Comparison of ENCODE assay signal across 1 cellular context in the genomic region with DNA sequence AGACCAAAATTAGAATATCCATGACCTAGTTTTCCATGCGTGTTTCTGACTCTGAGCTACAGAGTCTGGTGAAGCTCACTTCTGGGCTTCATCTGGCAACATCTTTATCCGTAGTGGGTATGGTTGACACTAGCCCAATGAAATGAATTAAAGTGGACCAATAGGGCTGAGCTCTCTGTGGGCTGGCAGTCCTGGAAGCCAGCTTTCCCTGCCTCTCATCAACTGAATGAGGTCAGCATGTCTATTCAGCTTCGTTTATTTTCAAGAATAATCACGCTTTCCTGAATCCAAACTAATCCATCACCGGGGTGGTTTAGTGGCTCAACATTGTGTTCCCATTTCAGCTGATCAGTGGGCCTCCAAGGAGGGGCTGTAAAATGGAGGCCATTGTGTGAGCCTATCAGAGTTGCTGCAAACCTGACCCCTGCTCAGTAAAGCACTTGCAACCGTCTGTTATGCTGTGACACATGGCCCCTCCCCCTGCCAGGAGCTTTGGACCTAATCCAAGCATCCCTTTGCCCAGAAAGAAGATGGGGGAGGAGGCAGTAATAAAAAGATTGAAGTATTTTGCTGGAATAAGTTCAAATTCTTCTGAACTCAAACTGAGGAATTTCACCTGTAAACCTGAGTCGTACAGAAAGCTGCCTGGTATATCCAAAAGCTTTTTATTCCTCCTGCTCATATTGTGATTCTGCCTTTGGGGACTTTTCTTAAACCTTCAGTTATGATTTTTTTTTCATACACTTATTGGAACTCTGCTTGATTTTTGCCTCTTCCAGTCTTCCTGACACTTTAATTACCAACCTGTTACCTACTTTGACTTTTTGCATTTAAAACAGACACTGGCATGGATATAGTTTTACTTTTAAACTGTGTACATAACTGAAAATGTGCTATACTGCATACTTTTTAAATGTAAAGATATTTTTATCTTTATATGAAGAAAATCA.
TF ChIP-seq lines count a peak whose summit lies in the region.

No MANE protein-coding gene starts in this region.

TF ChIP-seq in HCT116, 20 proteins besides CTCF, POLR2A, EP300 and RAD21 (continued from another document):
- TF ChIP-seq, protein P1, sequence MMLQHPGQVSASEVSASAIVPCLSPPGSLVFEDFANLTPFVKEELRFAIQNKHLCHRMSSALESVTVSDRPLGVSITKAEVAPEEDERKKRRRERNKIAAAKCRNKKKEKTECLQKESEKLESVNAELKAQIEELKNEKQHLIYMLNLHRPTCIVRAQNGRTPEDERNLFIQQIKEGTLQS (IDR thresholded peaks at IDR 0.05), result no peak
- TF ChIP-seq EZH2phosphoT487 (IDR thresholded peaks at IDR 0.05; ENCODE audit: borderline replicate concordance), result no peak
- no peak for TF ChIP-seq YY1 (IDR thresholded peaks at IDR 0.05; ENCODE audit: extremely low read depth, insufficient replicate concordance, low read depth, low read length)
- TF ChIP-seq, protein P2, sequence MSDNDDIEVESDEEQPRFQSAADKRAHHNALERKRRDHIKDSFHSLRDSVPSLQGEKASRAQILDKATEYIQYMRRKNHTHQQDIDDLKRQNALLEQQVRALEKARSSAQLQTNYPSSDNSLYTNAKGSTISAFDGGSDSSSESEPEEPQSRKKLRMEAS (IDR thresholded peaks at IDR 0.05), result no peak
- TF ChIP-seq FOSL1 (IDR thresholded peaks at IDR 0.05; ENCODE audit: low read depth), result no peak
- TF ChIP-seq CEBPB (IDR thresholded peaks at IDR 0.05; ENCODE audit: low read depth), result no peak
- no peak for TF ChIP-seq EZH2 (IDR thresholded peaks at IDR 0.05)
- TF ChIP-seq SIN3A (IDR thresholded peaks at IDR 0.05; ENCODE audit: low read depth), result no peak
- no peak for TF ChIP-seq JUND (IDR thresholded peaks at IDR 0.05)
- TF ChIP-seq, protein P3, sequence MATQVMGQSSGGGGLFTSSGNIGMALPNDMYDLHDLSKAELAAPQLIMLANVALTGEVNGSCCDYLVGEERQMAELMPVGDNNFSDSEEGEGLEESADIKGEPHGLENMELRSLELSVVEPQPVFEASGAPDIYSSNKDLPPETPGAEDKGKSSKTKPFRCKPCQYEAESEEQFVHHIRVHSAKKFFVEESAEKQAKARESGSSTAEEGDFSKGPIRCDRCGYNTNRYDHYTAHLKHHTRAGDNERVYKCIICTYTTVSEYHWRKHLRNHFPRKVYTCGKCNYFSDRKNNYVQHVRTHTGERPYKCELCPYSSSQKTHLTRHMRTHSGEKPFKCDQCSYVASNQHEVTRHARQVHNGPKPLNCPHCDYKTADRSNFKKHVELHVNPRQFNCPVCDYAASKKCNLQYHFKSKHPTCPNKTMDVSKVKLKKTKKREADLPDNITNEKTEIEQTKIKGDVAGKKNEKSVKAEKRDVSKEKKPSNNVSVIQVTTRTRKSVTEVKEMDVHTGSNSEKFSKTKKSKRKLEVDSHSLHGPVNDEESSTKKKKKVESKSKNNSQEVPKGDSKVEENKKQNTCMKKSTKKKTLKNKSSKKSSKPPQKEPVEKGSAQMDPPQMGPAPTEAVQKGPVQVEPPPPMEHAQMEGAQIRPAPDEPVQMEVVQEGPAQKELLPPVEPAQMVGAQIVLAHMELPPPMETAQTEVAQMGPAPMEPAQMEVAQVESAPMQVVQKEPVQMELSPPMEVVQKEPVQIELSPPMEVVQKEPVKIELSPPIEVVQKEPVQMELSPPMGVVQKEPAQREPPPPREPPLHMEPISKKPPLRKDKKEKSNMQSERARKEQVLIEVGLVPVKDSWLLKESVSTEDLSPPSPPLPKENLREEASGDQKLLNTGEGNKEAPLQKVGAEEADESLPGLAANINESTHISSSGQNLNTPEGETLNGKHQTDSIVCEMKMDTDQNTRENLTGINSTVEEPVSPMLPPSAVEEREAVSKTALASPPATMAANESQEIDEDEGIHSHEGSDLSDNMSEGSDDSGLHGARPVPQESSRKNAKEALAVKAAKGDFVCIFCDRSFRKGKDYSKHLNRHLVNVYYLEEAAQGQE (IDR thresholded peaks at IDR 0.05; ENCODE audit: low read depth), result no peak
- no peak for TF ChIP-seq SRF (IDR thresholded peaks at IDR 0.05; ENCODE audit: low read depth)
- no peak for TF ChIP-seq POLR2AphosphoS5 (IDR thresholded peaks at IDR 0.05; ENCODE audit: low read depth, low read length)
